In genomic region chr2:210955591-210955990, GRCh38 we compare ENCODE assay signal across 17 cellular contexts.
DNase-seq lines count a peak whose midpoint lies in the region; ATAC-seq and TF ChIP-seq lines count a peak whose summit lies in the region.
"Had no signal": no experiment of that assay in that cellular context is flagged by ENCODE, and none has a peak within 500 bp of the region (broad histone marks: within the 10 kb centered on the region; RNA-seq: fewer than 3 reads in every experiment).

No MANE protein-coding gene starts in this region.

- no peaks in the 10 kb centered on the region for H3K36me3 Mint-ChIP-seq in activated naive CD8-positive, alpha-beta T cell treated with anti-CD3 and anti-CD28 coated beads, Interleukin-2, amount 50 U/mL, for 24 hours (ENCODE audit: low read depth)
- H3K36me3 Mint-ChIP-seq: activated naive CD4-positive, alpha-beta T cell treated with anti-CD3 and anti-CD28 coated beads, Interleukin-2, amount 10 ng/mL, durations not matched to agents 7 days and 5 days had no signal

- H3K36me3 ChIP-seq in brain microvascular endothelial cell (replicated peaks) (no peaks in the 10 kb centered on the region), left ventricle myocardium inferior (no peaks in the 10 kb centered on the region)
- H3K36me3 ChIP-seq: colonic mucosa, transverse colon had no signal

- TF ChIP-seq CTCF in brain microvascular endothelial cell (IDR thresholded peaks at IDR 0.05; ENCODE audit: low read depth, low read length, missing control alignments) (no peak), left ventricle myocardium inferior (IDR thresholded peaks at IDR 0.05; ENCODE audit: borderline replicate concordance) (no peak)

- intact Hi-C loops in left ventricle myocardium inferior (cut with micrococcal nuclease), result no loop called here

- H3K9me3 ChIP-seq in left ventricle myocardium inferior (replicated peaks), result no peaks in the 10 kb centered on the region
- H3K9me3 ChIP-seq: colonic mucosa, transverse colon had no signal

- no peaks in the 10 kb centered on the region for H3K4me1 Mint-ChIP-seq in activated naive CD8-positive, alpha-beta T cell treated with anti-CD3 and anti-CD28 coated beads, Interleukin-2, amount 50 U/mL, for 24 hours
- H3K4me1 Mint-ChIP-seq: activated naive CD4-positive, alpha-beta T cell treated with anti-CD3 and anti-CD28 coated beads, Interleukin-2, amount 10 ng/mL, durations not matched to agents 7 days and 5 days had no signal

- no peak overlapping the region for H3K27ac Mint-ChIP-seq in activated naive CD8-positive, alpha-beta T cell treated with anti-CD3 and anti-CD28 coated beads, Interleukin-2, amount 50 U/mL, for 24 hours
- H3K27ac Mint-ChIP-seq: activated naive CD4-positive, alpha-beta T cell treated with anti-CD3 and anti-CD28 coated beads, Interleukin-2, amount 10 ng/mL, durations not matched to agents 7 days and 5 days; progenitor cell of endocrine pancreas had no signal

- no peak overlapping the region for H3K4me3 Mint-ChIP-seq in activated naive CD8-positive, alpha-beta T cell treated with anti-CD3 and anti-CD28 coated beads, Interleukin-2, amount 50 U/mL, for 24 hours
- H3K4me3 Mint-ChIP-seq: activated naive CD4-positive, alpha-beta T cell treated with anti-CD3 and anti-CD28 coated beads, Interleukin-2, amount 10 ng/mL, durations not matched to agents 7 days and 5 days had no signal

- H3K27ac ChIP-seq in brain microvascular endothelial cell (peak overlapping the region; percentile 74), left ventricle myocardium inferior (replicated peaks) (no peak overlapping the region)
- H3K27ac ChIP-seq: colonic mucosa, KMS-11, transverse colon, VCaP had no signal

- H3K4me3 ChIP-seq in brain microvascular endothelial cell (ENCODE audit: low read depth, low read length), result no peak overlapping the region
- H3K4me3 ChIP-seq in left ventricle myocardium inferior, result no peak overlapping the region
- H3K4me3 ChIP-seq: colonic mucosa, transverse colon had no signal

- H3K9me3 Mint-ChIP-seq in activated naive CD8-positive, alpha-beta T cell treated with anti-CD3 and anti-CD28 coated beads, Interleukin-2, amount 50 U/mL, for 24 hours, result no peaks in the 10 kb centered on the region
- H3K9me3 Mint-ChIP-seq: activated naive CD4-positive, alpha-beta T cell treated with anti-CD3 and anti-CD28 coated beads, Interleukin-2, amount 10 ng/mL, durations not matched to agents 7 days and 5 days had no signal

- H3K27me3 ChIP-seq in brain microvascular endothelial cell (replicated peaks), result no peaks in the 10 kb centered on the region
- no peaks in the 10 kb centered on the region for H3K27me3 ChIP-seq in left ventricle myocardium inferior (ENCODE audit: low read depth)
- H3K27me3 ChIP-seq: colonic mucosa, transverse colon had no signal

- ATAC-seq in HG03442 (IDR thresholded peaks at IDR 0.05; ENCODE audit: unreplicated experiment), result no peak
- ATAC-seq in activated naive CD8-positive, alpha-beta T cell treated with anti-CD3 and anti-CD28 coated beads, Interleukin-2, amount 50 U/mL, for 24 hours, result no peak

- H3K27me3 Mint-ChIP-seq in activated naive CD8-positive, alpha-beta T cell treated with anti-CD3 and anti-CD28 coated beads, Interleukin-2, amount 50 U/mL, for 24 hours, result no peaks in the 10 kb centered on the region
- H3K27me3 Mint-ChIP-seq: activated naive CD4-positive, alpha-beta T cell treated with anti-CD3 and anti-CD28 coated beads, Interleukin-2, amount 10 ng/mL, durations not matched to agents 7 days and 5 days; progenitor cell of endocrine pancreas had no signal

- in situ Hi-C loops in brain microvascular endothelial cell (cut with HindIII; ENCODE audit: low pct_ligation_motif_present, low sequenced_read_pairs), result no loop called here

- DNase-seq in COLO829 (ENCODE audit: low spot score) (peak; percentile 22), M059J (ENCODE audit: low read depth) (peak; percentile 46), brain microvascular endothelial cell (peak; percentile 78), kidney glomerular epithelial cell (lab: John Stamatoyannopoulos, UW) (peak; percentile 84), left ventricle myocardium inferior (no peak)
- no peak for DNase-seq in central memory CD4-positive, alpha-beta T cell
- DNase-seq in activated naive CD8-positive, alpha-beta T cell treated with anti-CD3 and anti-CD28 coated beads, Interleukin-2, amount 50 U/mL, for 24 hours, result no peak
- DNase-seq: activated naive CD4-positive, alpha-beta T cell treated with anti-CD3 and anti-CD28 coated beads, Interleukin-2, amount 10 ng/mL, durations not matched to agents 7 days and 5 days; AML-193; colonic mucosa; NCI-H1930; NCI-H82; transverse colon had no signal

- H3K4me1 ChIP-seq in left ventricle myocardium inferior, result no peaks in the 10 kb centered on the region
- H3K4me1 ChIP-seq: colonic mucosa, transverse colon had no signal

Comparison
In these comparisons a context has a peak if more than half of its experiments do, and no peak if none do; other contexts are left out.
1. DNase-seq: peak in COLO829 (single experiment), M059J (single experiment), brain microvascular endothelial cell (single experiment) and kidney glomerular epithelial cell (single experiment); none in central memory CD4-positive, alpha-beta T cell (single experiment), left ventricle myocardium inferior (single experiment) and activated naive CD8-positive, alpha-beta T cell treated with anti-CD3 and anti-CD28 coated beads, Interleukin-2, amount 50 U/mL, for 24 hours (single experiment).